1 cellular context compared by ENCODE assay signal in the genomic region with DNA sequence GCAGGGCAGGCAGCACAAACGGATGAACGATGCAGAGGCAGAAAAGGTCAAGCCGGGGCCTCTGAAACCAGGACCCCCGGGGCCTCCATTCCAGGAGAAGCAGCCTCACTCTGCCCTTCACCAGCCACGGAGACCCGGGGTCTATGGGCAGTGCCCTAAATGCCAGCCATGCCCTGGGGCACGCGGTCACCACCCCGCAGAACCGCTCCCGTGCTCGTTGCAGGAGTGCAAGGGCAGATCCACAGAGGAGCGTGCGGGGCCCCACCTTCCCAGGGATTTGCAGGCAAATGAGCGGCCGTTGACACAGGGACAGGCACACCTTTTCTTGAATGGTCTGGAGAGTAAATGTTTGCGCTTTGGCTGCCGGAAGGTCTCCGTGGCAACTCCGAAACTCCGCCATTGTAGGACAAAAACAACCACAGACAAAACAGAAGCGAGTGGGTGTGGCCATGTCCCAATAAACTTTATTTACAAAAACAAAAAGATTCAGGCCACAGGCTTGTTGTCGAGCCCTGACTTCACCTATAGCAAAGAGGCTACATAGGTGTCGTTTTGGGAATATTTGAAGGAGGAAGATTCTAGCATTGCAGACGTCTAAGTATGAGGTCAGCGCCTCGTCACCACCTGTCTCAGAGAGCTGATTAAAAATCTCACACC.
TF ChIP-seq lines count a peak whose summit lies in the region.

No MANE protein-coding gene starts in this region.

TF ChIP-seq in HepG2, 621 proteins besides CTCF, POLR2A, EP300 and RAD21 (continued from another document and continues in another):
- TF ChIP-seq, protein P1, sequence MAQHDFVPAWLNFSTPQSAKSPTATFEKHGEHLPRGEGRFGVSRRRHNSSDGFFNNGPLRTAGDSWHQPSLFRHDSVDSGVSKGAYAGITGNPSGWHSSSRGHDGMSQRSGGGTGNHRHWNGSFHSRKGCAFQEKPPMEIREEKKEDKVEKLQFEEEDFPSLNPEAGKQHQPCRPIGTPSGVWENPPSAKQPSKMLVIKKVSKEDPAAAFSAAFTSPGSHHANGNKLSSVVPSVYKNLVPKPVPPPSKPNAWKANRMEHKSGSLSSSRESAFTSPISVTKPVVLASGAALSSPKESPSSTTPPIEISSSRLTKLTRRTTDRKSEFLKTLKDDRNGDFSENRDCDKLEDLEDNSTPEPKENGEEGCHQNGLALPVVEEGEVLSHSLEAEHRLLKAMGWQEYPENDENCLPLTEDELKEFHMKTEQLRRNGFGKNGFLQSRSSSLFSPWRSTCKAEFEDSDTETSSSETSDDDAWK (CRISPR knock-in tag; IDR thresholded peaks at IDR 0.05), result no peak
- no peak for TF ChIP-seq ZNF775 (CRISPR knock-in tag; IDR thresholded peaks at IDR 0.05; ENCODE audit: borderline replicate concordance)
- TF ChIP-seq, protein P2, sequence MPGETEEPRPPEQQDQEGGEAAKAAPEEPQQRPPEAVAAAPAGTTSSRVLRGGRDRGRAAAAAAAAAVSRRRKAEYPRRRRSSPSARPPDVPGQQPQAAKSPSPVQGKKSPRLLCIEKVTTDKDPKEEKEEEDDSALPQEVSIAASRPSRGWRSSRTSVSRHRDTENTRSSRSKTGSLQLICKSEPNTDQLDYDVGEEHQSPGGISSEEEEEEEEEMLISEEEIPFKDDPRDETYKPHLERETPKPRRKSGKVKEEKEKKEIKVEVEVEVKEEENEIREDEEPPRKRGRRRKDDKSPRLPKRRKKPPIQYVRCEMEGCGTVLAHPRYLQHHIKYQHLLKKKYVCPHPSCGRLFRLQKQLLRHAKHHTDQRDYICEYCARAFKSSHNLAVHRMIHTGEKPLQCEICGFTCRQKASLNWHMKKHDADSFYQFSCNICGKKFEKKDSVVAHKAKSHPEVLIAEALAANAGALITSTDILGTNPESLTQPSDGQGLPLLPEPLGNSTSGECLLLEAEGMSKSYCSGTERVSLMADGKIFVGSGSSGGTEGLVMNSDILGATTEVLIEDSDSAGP (CRISPR knock-in tag; IDR thresholded peaks at IDR 0.05; ENCODE audit: borderline replicate concordance), result no peak
- TF ChIP-seq ZNF263 (CRISPR knock-in tag; IDR thresholded peaks at IDR 0.05), result 0 out of 2 replicates have a peak, but pooled peaks have one; percentile 16
- TF ChIP-seq ZNF879 (CRISPR knock-in tag; IDR thresholded peaks at IDR 0.05), result no peak
- TF ChIP-seq ZNF496 (CRISPR knock-in tag; IDR thresholded peaks at IDR 0.05; ENCODE audit: insufficient replicate concordance), result no peak
- TF ChIP-seq ARHGAP35 (CRISPR knock-in tag; IDR thresholded peaks at IDR 0.05; ENCODE audit: borderline replicate concordance), result no peak
- TF ChIP-seq CHCHD3 (CRISPR knock-in tag; IDR thresholded peaks at IDR 0.05), result no peak
- no peak for TF ChIP-seq HMG20B (CRISPR knock-in tag; conservative IDR thresholded peaks at IDR 0.05)
- TF ChIP-seq ZNF44 (CRISPR knock-in tag; IDR thresholded peaks at IDR 0.05), result no peak
- TF ChIP-seq, protein P3, sequence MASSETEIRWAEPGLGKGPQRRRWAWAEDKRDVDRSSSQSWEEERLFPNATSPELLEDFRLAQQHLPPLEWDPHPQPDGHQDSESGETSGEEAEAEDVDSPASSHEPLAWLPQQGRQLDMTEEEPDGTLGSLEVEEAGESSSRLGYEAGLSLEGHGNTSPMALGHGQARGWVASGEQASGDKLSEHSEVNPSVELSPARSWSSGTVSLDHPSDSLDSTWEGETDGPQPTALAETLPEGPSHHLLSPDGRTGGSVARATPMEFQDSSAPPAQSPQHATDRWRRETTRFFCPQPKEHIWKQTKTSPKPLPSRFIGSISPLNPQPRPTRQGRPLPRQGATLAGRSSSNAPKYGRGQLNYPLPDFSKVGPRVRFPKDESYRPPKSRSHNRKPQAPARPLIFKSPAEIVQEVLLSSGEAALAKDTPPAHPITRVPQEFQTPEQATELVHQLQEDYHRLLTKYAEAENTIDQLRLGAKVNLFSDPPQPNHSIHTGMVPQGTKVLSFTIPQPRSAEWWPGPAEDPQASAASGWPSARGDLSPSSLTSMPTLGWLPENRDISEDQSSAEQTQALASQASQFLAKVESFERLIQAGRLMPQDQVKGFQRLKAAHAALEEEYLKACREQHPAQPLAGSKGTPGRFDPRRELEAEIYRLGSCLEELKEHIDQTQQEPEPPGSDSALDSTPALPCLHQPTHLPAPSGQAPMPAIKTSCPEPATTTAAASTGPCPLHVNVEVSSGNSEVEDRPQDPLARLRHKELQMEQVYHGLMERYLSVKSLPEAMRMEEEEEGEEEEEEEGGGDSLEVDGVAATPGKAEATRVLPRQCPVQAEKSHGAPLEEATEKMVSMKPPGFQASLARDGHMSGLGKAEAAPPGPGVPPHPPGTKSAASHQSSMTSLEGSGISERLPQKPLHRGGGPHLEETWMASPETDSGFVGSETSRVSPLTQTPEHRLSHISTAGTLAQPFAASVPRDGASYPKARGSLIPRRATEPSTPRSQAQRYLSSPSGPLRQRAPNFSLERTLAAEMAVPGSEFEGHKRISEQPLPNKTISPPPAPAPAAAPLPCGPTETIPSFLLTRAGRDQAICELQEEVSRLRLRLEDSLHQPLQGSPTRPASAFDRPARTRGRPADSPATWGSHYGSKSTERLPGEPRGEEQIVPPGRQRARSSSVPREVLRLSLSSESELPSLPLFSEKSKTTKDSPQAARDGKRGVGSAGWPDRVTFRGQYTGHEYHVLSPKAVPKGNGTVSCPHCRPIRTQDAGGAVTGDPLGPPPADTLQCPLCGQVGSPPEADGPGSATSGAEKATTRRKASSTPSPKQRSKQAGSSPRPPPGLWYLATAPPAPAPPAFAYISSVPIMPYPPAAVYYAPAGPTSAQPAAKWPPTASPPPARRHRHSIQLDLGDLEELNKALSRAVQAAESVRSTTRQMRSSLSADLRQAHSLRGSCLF (CRISPR knock-in tag; IDR thresholded peaks at IDR 0.05; ENCODE audit: borderline replicate concordance), result no peak
- TF ChIP-seq ZNF326 (CRISPR knock-in tag; IDR thresholded peaks at IDR 0.05; ENCODE audit: borderline replicate concordance), result no peak
- TF ChIP-seq ZNF605 (CRISPR knock-in tag; IDR thresholded peaks at IDR 0.05), result no peak
- no peak for TF ChIP-seq SATB2 (CRISPR knock-in tag; IDR thresholded peaks at IDR 0.05)
- no peak for TF ChIP-seq PCBP1 (IDR thresholded peaks at IDR 0.05; ENCODE audit: borderline replicate concordance, low read depth, low read length)
- TF ChIP-seq NR2F2 (IDR thresholded peaks at IDR 0.05; ENCODE audit: borderline replicate concordance, low read depth), result no peak
- no peak for TF ChIP-seq ZNF674 (CRISPR knock-in tag; IDR thresholded peaks at IDR 0.05; ENCODE audit: low read depth)
- peak; percentile 47; the same call in 1 of the 2 replicates for TF ChIP-seq HOXA3 (CRISPR knock-in tag; IDR thresholded peaks at IDR 0.05)
- no peak for TF ChIP-seq ZFP41 (CRISPR knock-in tag; IDR thresholded peaks at IDR 0.05; ENCODE audit: borderline replicate concordance)
- TF ChIP-seq, protein P4, sequence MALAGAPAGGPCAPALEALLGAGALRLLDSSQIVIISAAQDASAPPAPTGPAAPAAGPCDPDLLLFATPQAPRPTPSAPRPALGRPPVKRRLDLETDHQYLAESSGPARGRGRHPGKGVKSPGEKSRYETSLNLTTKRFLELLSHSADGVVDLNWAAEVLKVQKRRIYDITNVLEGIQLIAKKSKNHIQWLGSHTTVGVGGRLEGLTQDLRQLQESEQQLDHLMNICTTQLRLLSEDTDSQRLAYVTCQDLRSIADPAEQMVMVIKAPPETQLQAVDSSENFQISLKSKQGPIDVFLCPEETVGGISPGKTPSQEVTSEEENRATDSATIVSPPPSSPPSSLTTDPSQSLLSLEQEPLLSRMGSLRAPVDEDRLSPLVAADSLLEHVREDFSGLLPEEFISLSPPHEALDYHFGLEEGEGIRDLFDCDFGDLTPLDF (CRISPR knock-in tag; IDR thresholded peaks at IDR 0.05), result no peak
- TF ChIP-seq ZNF569 (CRISPR knock-in tag; IDR thresholded peaks at IDR 0.05; ENCODE audit: borderline replicate concordance), result no peak
- TF ChIP-seq, protein P5, sequence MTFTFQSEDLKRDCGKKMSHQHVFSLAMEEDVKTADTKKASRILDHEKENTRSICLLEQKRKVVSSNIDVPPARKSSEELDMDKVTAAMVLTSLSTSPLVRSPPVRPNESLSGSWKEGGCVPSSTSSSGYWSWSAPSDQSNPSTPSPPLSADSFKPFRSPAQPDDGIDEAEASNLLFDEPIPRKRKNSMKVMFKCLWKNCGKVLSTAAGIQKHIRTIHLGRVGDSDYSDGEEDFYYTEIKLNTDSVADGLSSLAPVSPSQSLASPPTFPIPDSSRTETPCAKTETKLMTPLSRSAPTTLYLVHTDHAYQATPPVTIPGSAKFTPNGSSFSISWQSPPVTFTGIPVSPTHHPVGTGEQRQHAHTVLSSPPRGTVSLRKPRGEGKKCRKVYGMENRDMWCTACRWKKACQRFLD (CRISPR knock-in tag; IDR thresholded peaks at IDR 0.05; ENCODE audit: borderline replicate concordance), result no peak
- TF ChIP-seq ZNF468 (CRISPR knock-in tag; IDR thresholded peaks at IDR 0.05), result no peak
- no peak for TF ChIP-seq MAFF (IDR thresholded peaks at IDR 0.05; ENCODE audit: low read depth, low read length)
- TF ChIP-seq, protein P6, sequence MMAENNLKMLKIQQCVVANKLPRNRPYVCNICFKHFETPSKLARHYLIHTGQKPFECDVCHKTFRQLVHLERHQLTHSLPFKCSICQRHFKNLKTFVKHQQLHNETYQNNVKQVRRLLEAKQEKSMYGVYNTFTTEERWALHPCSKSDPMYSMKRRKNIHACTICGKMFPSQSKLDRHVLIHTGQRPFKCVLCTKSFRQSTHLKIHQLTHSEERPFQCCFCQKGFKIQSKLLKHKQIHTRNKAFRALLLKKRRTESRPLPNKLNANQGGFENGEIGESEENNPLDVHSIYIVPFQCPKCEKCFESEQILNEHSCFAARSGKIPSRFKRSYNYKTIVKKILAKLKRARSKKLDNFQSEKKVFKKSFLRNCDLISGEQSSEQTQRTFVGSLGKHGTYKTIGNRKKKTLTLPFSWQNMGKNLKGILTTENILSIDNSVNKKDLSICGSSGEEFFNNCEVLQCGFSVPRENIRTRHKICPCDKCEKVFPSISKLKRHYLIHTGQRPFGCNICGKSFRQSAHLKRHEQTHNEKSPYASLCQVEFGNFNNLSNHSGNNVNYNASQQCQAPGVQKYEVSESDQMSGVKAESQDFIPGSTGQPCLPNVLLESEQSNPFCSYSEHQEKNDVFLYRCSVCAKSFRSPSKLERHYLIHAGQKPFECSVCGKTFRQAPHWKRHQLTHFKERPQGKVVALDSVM (CRISPR knock-in tag; IDR thresholded peaks at IDR 0.05), result 0 out of 2 replicates have a peak, but pooled peaks have one; percentile 34
- TF ChIP-seq, protein P7, sequence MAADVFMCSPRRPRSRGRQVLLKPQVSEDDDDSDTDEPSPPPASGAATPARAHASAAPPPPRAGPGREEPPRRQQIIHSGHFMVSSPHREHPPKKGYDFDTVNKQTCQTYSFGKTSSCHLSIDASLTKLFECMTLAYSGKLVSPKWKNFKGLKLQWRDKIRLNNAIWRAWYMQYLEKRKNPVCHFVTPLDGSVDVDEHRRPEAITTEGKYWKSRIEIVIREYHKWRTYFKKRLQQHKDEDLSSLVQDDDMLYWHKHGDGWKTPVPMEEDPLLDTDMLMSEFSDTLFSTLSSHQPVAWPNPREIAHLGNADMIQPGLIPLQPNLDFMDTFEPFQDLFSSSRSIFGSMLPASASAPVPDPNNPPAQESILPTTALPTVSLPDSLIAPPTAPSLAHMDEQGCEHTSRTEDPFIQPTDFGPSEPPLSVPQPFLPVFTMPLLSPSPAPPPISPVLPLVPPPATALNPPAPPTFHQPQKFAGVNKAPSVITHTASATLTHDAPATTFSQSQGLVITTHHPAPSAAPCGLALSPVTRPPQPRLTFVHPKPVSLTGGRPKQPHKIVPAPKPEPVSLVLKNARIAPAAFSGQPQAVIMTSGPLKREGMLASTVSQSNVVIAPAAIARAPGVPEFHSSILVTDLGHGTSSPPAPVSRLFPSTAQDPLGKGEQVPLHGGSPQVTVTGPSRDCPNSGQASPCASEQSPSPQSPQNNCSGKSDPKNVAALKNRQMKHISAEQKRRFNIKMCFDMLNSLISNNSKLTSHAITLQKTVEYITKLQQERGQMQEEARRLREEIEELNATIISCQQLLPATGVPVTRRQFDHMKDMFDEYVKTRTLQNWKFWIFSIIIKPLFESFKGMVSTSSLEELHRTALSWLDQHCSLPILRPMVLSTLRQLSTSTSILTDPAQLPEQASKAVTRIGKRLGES (CRISPR knock-in tag; IDR thresholded peaks at IDR 0.05; ENCODE audit: borderline replicate concordance), result no peak
- no peak for TF ChIP-seq ZNF644 (CRISPR knock-in tag; IDR thresholded peaks at IDR 0.05; ENCODE audit: low read depth)
- TF ChIP-seq, protein P8, sequence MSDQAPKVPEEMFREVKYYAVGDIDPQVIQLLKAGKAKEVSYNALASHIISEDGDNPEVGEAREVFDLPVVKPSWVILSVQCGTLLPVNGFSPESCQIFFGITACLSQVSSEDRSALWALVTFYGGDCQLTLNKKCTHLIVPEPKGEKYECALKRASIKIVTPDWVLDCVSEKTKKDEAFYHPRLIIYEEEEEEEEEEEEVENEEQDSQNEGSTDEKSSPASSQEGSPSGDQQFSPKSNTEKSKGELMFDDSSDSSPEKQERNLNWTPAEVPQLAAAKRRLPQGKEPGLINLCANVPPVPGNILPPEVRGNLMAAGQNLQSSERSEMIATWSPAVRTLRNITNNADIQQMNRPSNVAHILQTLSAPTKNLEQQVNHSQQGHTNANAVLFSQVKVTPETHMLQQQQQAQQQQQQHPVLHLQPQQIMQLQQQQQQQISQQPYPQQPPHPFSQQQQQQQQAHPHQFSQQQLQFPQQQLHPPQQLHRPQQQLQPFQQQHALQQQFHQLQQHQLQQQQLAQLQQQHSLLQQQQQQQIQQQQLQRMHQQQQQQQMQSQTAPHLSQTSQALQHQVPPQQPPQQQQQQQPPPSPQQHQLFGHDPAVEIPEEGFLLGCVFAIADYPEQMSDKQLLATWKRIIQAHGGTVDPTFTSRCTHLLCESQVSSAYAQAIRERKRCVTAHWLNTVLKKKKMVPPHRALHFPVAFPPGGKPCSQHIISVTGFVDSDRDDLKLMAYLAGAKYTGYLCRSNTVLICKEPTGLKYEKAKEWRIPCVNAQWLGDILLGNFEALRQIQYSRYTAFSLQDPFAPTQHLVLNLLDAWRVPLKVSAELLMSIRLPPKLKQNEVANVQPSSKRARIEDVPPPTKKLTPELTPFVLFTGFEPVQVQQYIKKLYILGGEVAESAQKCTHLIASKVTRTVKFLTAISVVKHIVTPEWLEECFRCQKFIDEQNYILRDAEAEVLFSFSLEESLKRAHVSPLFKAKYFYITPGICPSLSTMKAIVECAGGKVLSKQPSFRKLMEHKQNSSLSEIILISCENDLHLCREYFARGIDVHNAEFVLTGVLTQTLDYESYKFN (CRISPR knock-in tag; conservative IDR thresholded peaks at IDR 0.05), result no peak
- TF ChIP-seq SOX6 (IDR thresholded peaks at IDR 0.05), result no peak
- no peak for TF ChIP-seq SOX6 (CRISPR knock-in tag; IDR thresholded peaks at IDR 0.05)
- TF ChIP-seq KLF6 (CRISPR knock-in tag; IDR thresholded peaks at IDR 0.05), result no peak
- TF ChIP-seq NKX3-1 (CRISPR knock-in tag; IDR thresholded peaks at IDR 0.05), result no peak
- TF ChIP-seq, protein P9, sequence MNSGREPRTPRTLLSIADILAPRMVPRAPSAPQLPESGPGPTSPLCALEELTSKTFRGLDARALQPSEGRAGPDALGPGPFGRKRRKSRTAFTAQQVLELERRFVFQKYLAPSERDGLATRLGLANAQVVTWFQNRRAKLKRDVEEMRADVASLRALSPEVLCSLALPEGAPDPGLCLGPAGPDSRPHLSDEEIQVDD (CRISPR knock-in tag; IDR thresholded peaks at IDR 0.05; ENCODE audit: borderline replicate concordance), result 0 out of 2 replicates have a peak, but pooled peaks have one; percentile 39
